Comparison of ENCODE assay signal across 8 cellular contexts in genomic region chr6:84227434-84228197, GRCh38. TPM values are rescaled to one million over a fixed set of nuclear protein-coding genes. Genes with fewer than 3 reads are reported as not detected.
DNase-seq lines count a peak whose midpoint lies in the region; ATAC-seq and TF ChIP-seq lines count a peak whose summit lies in the region.

TSS of gene CEP162 (minus strand) at chr6:84227643. CDS start at chr6:84226393, 1,250 bp downstream.

- peaks cover 14% of the 10 kb centered on the region for H3K4me1 Mint-ChIP-seq in activated naive CD8-positive, alpha-beta T cell treated with anti-CD3 and anti-CD28 coated beads for 36 hours

- TF ChIP-seq CTCF in GM10266 (IDR thresholded peaks at IDR 0.05; ENCODE audit: control insufficient read depth, insufficient read depth, low read depth, missing control alignments) (peak; percentile 62), SK-N-SH (IDR thresholded peaks at IDR 0.05) (peak; percentile 90), cardiac muscle cell (IDR thresholded peaks at IDR 0.05; ENCODE audit: low read depth, low read length) (peak; percentile 73), parathyroid adenoma (IDR thresholded peaks at IDR 0.05) (peak; percentile 69), tibial nerve (IDR thresholded peaks at IDR 0.05) (peak; percentile 59 to 84 (median 72))

- H3K36me3 ChIP-seq in SK-N-SH (replicated peaks in 1 of 2; ENCODE audit: control insufficient read depth in 1 of 2, insufficient read depth in 2 of 2, low read length in 1 of 2) (peaks cover 0 to 2% of the 10 kb centered on the region in 2 experiments), cardiac muscle cell (no peaks in the 10 kb centered on the region), parathyroid adenoma (ENCODE audit: control insufficient read depth, insufficient read depth, low read length) (no peaks in the 10 kb centered on the region), tibial nerve (no peaks in the 10 kb centered on the region)

- peak within 1 kb of the TSS; percentile 77 for H3K9ac ChIP-seq in SK-N-SH
- H3K9ac ChIP-seq in parathyroid adenoma = peak within 1 kb of the TSS; percentile 46

- no peaks in the 10 kb centered on the region for H3K9me2 ChIP-seq in SK-N-SH

- peak within 1 kb of the TSS; percentile 94 for H3K27ac Mint-ChIP-seq in activated naive CD8-positive, alpha-beta T cell treated with anti-CD3 and anti-CD28 coated beads for 36 hours

- POLR2A ChIA-PET in SK-N-SH (lab: Yijun Ruan, JAX) = interaction anchor here (1.0 kb wide), 1 partner anchor 374 kb away, joined by 3 read pairs; the partner anchor contains the start of gene RIPPLY2

- TF ChIP-seq EP300 in SK-N-SH (IDR thresholded peaks at IDR 0.05; ENCODE audit: borderline replicate concordance in 1 of 2, low read depth in 1 of 2, low read length in 1 of 2) = no peak; a peak in 1 of 4 replicates
- TF ChIP-seq EP300 in tibial nerve (IDR thresholded peaks at IDR 0.05) = peak in 1 of 2 donors; percentile 74

- H3F3A ChIP-seq in SK-N-SH (replicated peaks; ENCODE audit: insufficient read depth) = no peaks in the 10 kb centered on the region

- H2AFZ ChIP-seq in SK-N-SH (ENCODE audit: low read depth) (peak within 1 kb of the TSS; percentile 89), parathyroid adenoma (peak within 1 kb of the TSS; percentile 91)

- CTCF ChIA-PET in SK-N-SH (lab: Yijun Ruan, JAX) = interaction anchor here (0.6 to 3.3 kb wide), 26 partner anchors 12 to 1160 kb away, joined by 3 to 15 read pairs (median 4); partner anchors contain the start of genes CYB5R4 and DOP1A

- H3K4me2 ChIP-seq in SK-N-SH (peak within 1 kb of the TSS; percentile 89), parathyroid adenoma (ENCODE audit: low read length) (peak within 1 kb of the TSS; percentile 75)

- H4K20me1 ChIP-seq in SK-N-SH (ENCODE audit: insufficient read depth) = no peaks in the 10 kb centered on the region

- H3K4me1 ChIP-seq in SK-N-SH (ENCODE audit: control insufficient read depth in 1 of 2, insufficient read depth in 2 of 2, low read depth in 1 of 2, low read length in 1 of 2) (peaks cover 6% of the 10 kb centered on the region in 2 experiments; a peak in 2 of 4 replicates), cardiac muscle cell (ENCODE audit: low read depth) (no peaks in the 10 kb centered on the region), parathyroid adenoma (no peaks in the 10 kb centered on the region), tibial nerve (peaks cover 0 to 20% (median 3%) of the 10 kb centered on the region in 4 donors)

- H3K4me3 ChIP-seq in SK-N-SH (ENCODE audit: low read depth in 2 of 2, low read length in 1 of 2) (peak within 1 kb of the TSS; percentile 85 to 99), cardiac muscle cell (peak within 1 kb of the TSS; percentile 94), parathyroid adenoma (ENCODE audit: low read depth, low read length) (peak within 1 kb of the TSS; percentile 92), tibial nerve (peak within 1 kb of the TSS; percentile 54 to 87 (median 74))

- peaks cover 2% of the 10 kb centered on the region for H3K27me3 Mint-ChIP-seq in activated naive CD8-positive, alpha-beta T cell treated with anti-CD3 and anti-CD28 coated beads for 36 hours

- H3K27me3 ChIP-seq in SK-N-SH (ENCODE audit: insufficient read depth) (no peaks in the 10 kb centered on the region), cardiac muscle cell (peaks cover 40% of the 10 kb centered on the region), parathyroid adenoma (ENCODE audit: control insufficient read depth, insufficient read depth, low read length) (no peaks in the 10 kb centered on the region), tibial nerve (no peaks in the 10 kb centered on the region)

- peak within 1 kb of the TSS; percentile 97 for H3K4me3 Mint-ChIP-seq in activated naive CD8-positive, alpha-beta T cell treated with anti-CD3 and anti-CD28 coated beads for 36 hours

- H3K9me3 Mint-ChIP-seq in activated naive CD8-positive, alpha-beta T cell treated with anti-CD3 and anti-CD28 coated beads for 36 hours = no peaks in the 10 kb centered on the region

- DNase-seq in GM10266 (ENCODE audit: extremely low spot score) = peak; percentile 79
- peak; percentile 75 for DNase-seq in NCI-H1048 (lab: John Stamatoyannopoulos, UW)
- DNase-seq in SK-N-SH = peak; percentile 85
- peak; percentile 87 for DNase-seq in activated naive CD8-positive, alpha-beta T cell treated with anti-CD3 and anti-CD28 coated beads for 36 hours
- peak; percentile 90 to 91 for DNase-seq in cardiac muscle cell (ENCODE audit: low read depth in 1 of 2, low spot score in 1 of 2)
- DNase-seq in tibial nerve (ENCODE audit: low spot score in 2 of 2) = peak; percentile 92 to 98

- peak; percentile 98 for ATAC-seq in HG02588 (IDR thresholded peaks at IDR 0.05; ENCODE audit: unreplicated experiment)

- H3K79me2 ChIP-seq in SK-N-SH (ENCODE audit: insufficient read depth) (0 out of 2 replicates have a peak, but pooled peaks cover 9% of the 10 kb centered on the region), parathyroid adenoma (peaks cover 4% of the 10 kb centered on the region)

- H3K36me3 Mint-ChIP-seq in activated naive CD8-positive, alpha-beta T cell treated with anti-CD3 and anti-CD28 coated beads for 36 hours = no peaks in the 10 kb centered on the region

- H3K9me3 ChIP-seq in SK-N-SH (no peaks in the 10 kb centered on the region), cardiac muscle cell (ENCODE audit: low read depth) (no peaks in the 10 kb centered on the region), parathyroid adenoma (ENCODE audit: control insufficient read depth, low read length) (no peaks in the 10 kb centered on the region), tibial nerve (no peaks in the 10 kb centered on the region)

- TF ChIP-seq RAD21 in SK-N-SH (IDR thresholded peaks at IDR 0.05; ENCODE audit: low read length) = peak; percentile 45

- H3K27ac ChIP-seq in SK-N-SH (ENCODE audit: low read depth in 2 of 2, low read length in 1 of 2) (peak within 1 kb of the TSS; percentile 73 to 96), cardiac muscle cell (peak within 1 kb of the TSS; percentile 68), parathyroid adenoma (peak within 1 kb of the TSS; percentile 93), tibial nerve (peak within 1 kb of the TSS; percentile 78 to 91 (median 84))

- WGBS in SK-N-SH (ENCODE audit: low lambda C conversion rate) = under 1% methylated on average over 31 of the region's 40 CpGs
- 0 to 1% methylated on average over 40 of the region's 40 CpGs for WGBS in tibial nerve, 2 donors

- TF ChIP-seq POLR2A in tibial nerve (IDR thresholded peaks at IDR 0.05) = peak in 1 of 2 donors; percentile 33

TF ChIP-seq in SK-N-SH, 30 proteins besides CTCF, POLR2A, EP300 and RAD21:
- TF ChIP-seq MAX (IDR thresholded peaks at IDR 0.05; ENCODE audit: low read depth) (peak; percentile 57; the same call in 1 of the 2 replicates), GATA2 (CRISPR knock-in tag; IDR thresholded peaks at IDR 0.05) (no peak), GABPA (IDR thresholded peaks at IDR 0.05; ENCODE audit: low read depth) (peak; percentile 46; the same call in 1 of the 2 replicates), NFIC (IDR thresholded peaks at IDR 0.05; ENCODE audit: borderline replicate concordance) (no peak), SIN3A (IDR thresholded peaks at IDR 0.05; ENCODE audit: borderline replicate concordance, low read depth, low read length) (peak; percentile 87; the same call in 1 of the 2 replicates), USF2 (IDR thresholded peaks at IDR 0.05; ENCODE audit: borderline replicate concordance, low read depth, low read length) (peak; percentile 98), POLR2AphosphoS5 (IDR thresholded peaks at IDR 0.05; ENCODE audit: low read depth, low read length) (no peak), CHD2 (IDR thresholded peaks at IDR 0.05; ENCODE audit: low read length, partially characterized antibody) (peak; percentile 7), TCF12 (IDR thresholded peaks at IDR 0.05) (no peak; the same call in 1 of the 2 replicates), EZH2phosphoT487 (IDR thresholded peaks at IDR 0.05; ENCODE audit: borderline replicate concordance, low read depth) (no peak), MXI1 (IDR thresholded peaks at IDR 0.05; ENCODE audit: low read depth, low read length) (peak; percentile 93), TEAD4 (IDR thresholded peaks at IDR 0.05; ENCODE audit: borderline replicate concordance, insufficient read depth) (no peak), ELF1 (IDR thresholded peaks at IDR 0.05) (peak; percentile 98), FOXM1 (IDR thresholded peaks at IDR 0.05; ENCODE audit: low read depth) (no peak), USF1 (IDR thresholded peaks at IDR 0.05; ENCODE audit: borderline replicate concordance, low read depth) (peak; percentile 100), YY1 (IDR thresholded peaks at IDR 0.05; ENCODE audit: low read depth) (no peak), SMC3 (IDR thresholded peaks at IDR 0.05; ENCODE audit: low read depth, low read length) (peak; percentile 22; the same call in 1 of the 2 replicates), TAF1 (IDR thresholded peaks at IDR 0.05; ENCODE audit: borderline replicate concordance, low read depth, low read length) (0 out of 2 replicates have a peak, but pooled peaks have one; percentile 42)
TF ChIP-seq in SK-N-SH: peak in this region for 10.

RNA-seq across cellular contexts. Expression of gene CEP162, which starts in this region (rescaled TPM):
- polyA plus RNA-seq in SK-N-SH (2012; rRNA removed) (1.2 and 1.4 TPM in 2 replicates), cardiac muscle cell (9.0 and 9.8 TPM in 2 replicates)
- 1.6 and 2.1 TPM in 2 replicates for polyA plus RNA-seq in SK-N-SH (2012; cell fraction: cytosol; rRNA removed)
- 1.0 and 3.2 TPM in 2 replicates for polyA plus RNA-seq in SK-N-SH (2012; cell fraction: nucleus; rRNA removed)
- total RNA-seq in activated naive CD8-positive, alpha-beta T cell treated with anti-CD3 and anti-CD28 coated beads for 36 hours = 1 to 10 TPM; 6.8 to 7.0 TPM
- total RNA-seq in cardiac muscle cell (4.3 and 6.2 TPM in 2 replicates), tibial nerve (10 to 100 TPM; 15.1 to 20.9 (median 18.7) TPM)

Comparison
In these comparisons a context has a peak if more than half of its experiments do, and no peak if none do; other contexts are left out.
1. Peak in every context shown above with its lines: DNase-seq, ATAC-seq, H3K4me3 ChIP-seq and H3K27ac ChIP-seq.